In genomic region chr2:111201214-111201613, GRCh38 we compare ENCODE assay signal across 12 cellular contexts.
DNase-seq lines count a peak whose midpoint lies in the region; ATAC-seq, FAIRE-seq and TF ChIP-seq lines count a peak whose summit lies in the region.
"Had no signal": no experiment of that assay in that cellular context is flagged by ENCODE, and none has a peak within 500 bp of the region (broad histone marks: within the 10 kb centered on the region; RNA-seq: fewer than 3 reads in every experiment).

No MANE protein-coding gene starts in this region.

- no peaks in the 10 kb centered on the region for H3F3A ChIP-seq in MM.1S (ENCODE audit: insufficient read depth, low read length)

- H4K20me1 ChIP-seq in K562 (replicated peaks; ENCODE audit: control insufficient read depth, insufficient read depth, low read length) (no peaks in the 10 kb centered on the region; the same call in 1 of the 2 replicates), MM.1S (ENCODE audit: insufficient read depth, low read length) (no peaks in the 10 kb centered on the region)

- peaks cover 17% of the 10 kb centered on the region for H3K27me3 Mint-ChIP-seq in activated T-helper 1 cell treated with anti-CD3 and anti-CD28 coated beads, Interleukin-12 subunit alpha, Interleukin-12 subunit beta, Interleukin-2, Interleukin-4 antibody, amounts not matched to agents 30 ng/mL and 10 ng/mL and 1 ng/mL, durations not matched to agents 14 hours and 24 hours and 36 hours (ENCODE audit: insufficient read depth)

- no peaks in the 10 kb centered on the region for H3K79me2 ChIP-seq in K562 (ENCODE audit: control insufficient read depth, insufficient read depth, low read length)
- H3K79me2 ChIP-seq in MM.1S (ENCODE audit: low read length) = no peaks in the 10 kb centered on the region

- H3K9me3 Mint-ChIP-seq in activated T-helper 1 cell treated with anti-CD3 and anti-CD28 coated beads, Interleukin-12 subunit alpha, Interleukin-12 subunit beta, Interleukin-2, Interleukin-4 antibody, amounts not matched to agents 30 ng/mL and 10 ng/mL and 1 ng/mL, durations not matched to agents 14 hours and 24 hours and 36 hours = no peaks in the 10 kb centered on the region
- H3K9me3 Mint-ChIP-seq: HFFc6 had no signal

- intact Hi-C loops in K562 (cut with micrococcal nuclease) = no loop called here
- intact Hi-C loops in activated T-helper 1 cell treated with anti-CD3 and anti-CD28 coated beads, Interleukin-12 subunit alpha, Interleukin-12 subunit beta, Interleukin-2, Interleukin-4 antibody, amounts not matched to agents 30 ng/mL and 10 ng/mL and 1 ng/mL, durations not matched to agents 14 hours and 24 hours and 36 hours (cut with micrococcal nuclease) = no loop called here

- no peak overlapping the region for H3K27ac ChIP-seq in K562 (ENCODE audit: extremely low read depth, low read depth, low read length)
- no peak overlapping the region for H3K27ac ChIP-seq in effector memory CD4-positive, alpha-beta T cell (ENCODE audit: insufficient read depth, low read length, poor library complexity, severe bottlenecking)
- no peak overlapping the region for H3K27ac ChIP-seq in MM.1S (ENCODE audit: low read length)
- H3K27ac ChIP-seq: psoas muscle had no signal

- H2AFZ ChIP-seq in K562 (ENCODE audit: low read depth, low read length) (no peak overlapping the region), MM.1S (ENCODE audit: low read length) (no peak overlapping the region)

- 64% methylated on average over 4 of the region's 4 CpGs for WGBS in K562 (ENCODE audit: insufficient coverage, low coverage, missing lambda C conversion rate)

- no peak for TF ChIP-seq POLR2A in K562 (conservative IDR thresholded peaks at IDR 0.05)

- no peak for TF ChIP-seq EP300 in K562 (IDR thresholded peaks at IDR 0.05; ENCODE audit: low read length)

- H3K36me3 Mint-ChIP-seq in activated T-helper 1 cell treated with anti-CD3 and anti-CD28 coated beads, Interleukin-12 subunit alpha, Interleukin-12 subunit beta, Interleukin-2, Interleukin-4 antibody, amounts not matched to agents 30 ng/mL and 10 ng/mL and 1 ng/mL, durations not matched to agents 14 hours and 24 hours and 36 hours (ENCODE audit: low read depth) = peaks cover 17% of the 10 kb centered on the region

- in situ Hi-C loops in K562 (cut with MboI) = no loop called here

- H3K4me3 Mint-ChIP-seq in activated T-helper 1 cell treated with anti-CD3 and anti-CD28 coated beads, Interleukin-12 subunit alpha, Interleukin-12 subunit beta, Interleukin-2, Interleukin-4 antibody, amounts not matched to agents 30 ng/mL and 10 ng/mL and 1 ng/mL, durations not matched to agents 14 hours and 24 hours and 36 hours = no peak overlapping the region
- H3K4me3 Mint-ChIP-seq: HFFc6 had no signal

- no peak for TF ChIP-seq RAD21 in K562 (CRISPR knock-in tag; conservative IDR thresholded peaks at IDR 0.05 in 1 of 2, IDR thresholded peaks at IDR 0.05 in 1 of 2)

- TF ChIP-seq CTCF in K562 (IDR thresholded peaks at IDR 0.05 in 2 of 3, conservative IDR thresholded peaks at IDR 0.05 in 1 of 3; ENCODE audit: insufficient read depth in 2 of 3, low read depth in 1 of 3, low read length in 3 of 3) = no peak
- TF ChIP-seq CTCF in MM.1S (IDR thresholded peaks at IDR 0.05; ENCODE audit: low read length) = no peak

- no peaks in the 10 kb centered on the region for H3K9me1 ChIP-seq in K562 (ENCODE audit: control insufficient read depth, insufficient read depth, low read length)

- H3K4me3 ChIP-seq in K562 (no peak overlapping the region), MM.1S (ENCODE audit: low read length) (no peak overlapping the region)
- no peak overlapping the region for H3K4me3 ChIP-seq in effector memory CD4-positive, alpha-beta T cell (ENCODE audit: insufficient read depth, low read depth, low read length, poor library complexity, severe bottlenecking)
- H3K4me3 ChIP-seq: psoas muscle had no signal

- H3K9me2 ChIP-seq in MM.1S (replicated peaks; ENCODE audit: insufficient read depth, low read length) = no peaks in the 10 kb centered on the region

- ATAC-seq in GM19467 (IDR thresholded peaks at IDR 0.05; ENCODE audit: unreplicated experiment) (peak; percentile 69), HG03039 (IDR thresholded peaks at IDR 0.05; ENCODE audit: unreplicated experiment) (peak; percentile 67), K562 (peak; percentile 33; the same call in 2 of the 3 replicates)
- ATAC-seq: psoas muscle had no signal

- H3K27me3 ChIP-seq in K562 (ENCODE audit: control insufficient read depth in 2 of 2, insufficient read depth in 2 of 2, low read length in 2 of 2) (no peaks in the 10 kb centered on the region), MM.1S (replicated peaks; ENCODE audit: insufficient read depth, low read length) (no peaks in the 10 kb centered on the region)
- H3K27me3 ChIP-seq in effector memory CD4-positive, alpha-beta T cell (replicated peaks; ENCODE audit: control insufficient read depth, insufficient read depth, low read length, poor library complexity, severe bottlenecking) = no peaks in the 10 kb centered on the region

- FAIRE-seq in GM18507 (lab: Jason Lieb, UNC) (peak; percentile 76), K562 (lab: Jason Lieb, UNC) (peak; percentile 29)

- H3K27ac Mint-ChIP-seq in activated T-helper 1 cell treated with anti-CD3 and anti-CD28 coated beads, Interleukin-12 subunit alpha, Interleukin-12 subunit beta, Interleukin-2, Interleukin-4 antibody, amounts not matched to agents 30 ng/mL and 10 ng/mL and 1 ng/mL, durations not matched to agents 14 hours and 24 hours and 36 hours = no peak overlapping the region
- H3K27ac Mint-ChIP-seq: HFFc6 had no signal

- H3K9ac ChIP-seq in K562 (ENCODE audit: insufficient read depth in 1 of 2, low read depth in 2 of 2, low read length in 2 of 2) (no peak overlapping the region), MM.1S (ENCODE audit: low read length) (no peak overlapping the region)

- H3K4me1 Mint-ChIP-seq in activated T-helper 1 cell treated with anti-CD3 and anti-CD28 coated beads, Interleukin-12 subunit alpha, Interleukin-12 subunit beta, Interleukin-2, Interleukin-4 antibody, amounts not matched to agents 30 ng/mL and 10 ng/mL and 1 ng/mL, durations not matched to agents 14 hours and 24 hours and 36 hours (ENCODE audit: low read depth) = peaks cover 27% of the 10 kb centered on the region

- H3K4me1 ChIP-seq in K562 (replicated peaks in 1 of 2; ENCODE audit: control insufficient read depth in 2 of 2, insufficient read depth in 2 of 2, low read length in 2 of 2) (no peaks in the 10 kb centered on the region), MM.1S (ENCODE audit: low read length) (no peaks in the 10 kb centered on the region)
- H3K4me1 ChIP-seq in effector memory CD4-positive, alpha-beta T cell (ENCODE audit: control insufficient read depth, insufficient read depth, low read length, poor library complexity, severe bottlenecking) = no peaks in the 10 kb centered on the region
- H3K4me1 ChIP-seq: psoas muscle had no signal

- no TSS peak for BruUV-seq in K562 (replicated peaks; lab: Mats Ljungman, UMichigan)

- POLR2A ChIA-PET in K562 (lab: Yijun Ruan, JAX) = no interaction called here

- H3K36me3 ChIP-seq in K562 (ENCODE audit: control insufficient read depth, insufficient read depth, low read length) (peaks cover 5% of the 10 kb centered on the region; the same call in 1 of the 3 replicates), MM.1S (replicated peaks; ENCODE audit: insufficient read depth, low read length) (no peaks in the 10 kb centered on the region)
- H3K36me3 ChIP-seq in effector memory CD4-positive, alpha-beta T cell (ENCODE audit: control insufficient read depth, insufficient read depth, low read length) = no peaks in the 10 kb centered on the region

- CTCF ChIA-PET in K562 (lab: Yijun Ruan, JAX; ENCODE audit: low intra/inter-chr PET ratio) = no interaction called here

- H3K4me2 ChIP-seq in K562 (ENCODE audit: insufficient read depth, low read length) = no peak overlapping the region
- no peak overlapping the region for H3K4me2 ChIP-seq in MM.1S (ENCODE audit: low read depth, low read length)

- DNase-seq in GM18507 (ENCODE audit: extremely low spot score, insufficient read length, low read depth) (no peak), K562 (ENCODE audit: extremely low read depth in 1 of 4, low spot score in 3 of 4) (no peak), SHP77 treated with DMSO at 0.1 percent for 48 hours (lab: John Stamatoyannopoulos, UW) (no peak), MM.1S (no peak)
- no peak for DNase-seq in activated T-helper 1 cell treated with anti-CD3 and anti-CD28 coated beads, Interleukin-12 subunit alpha, Interleukin-12 subunit beta, Interleukin-2, Interleukin-4 antibody, amounts not matched to agents 30 ng/mL and 10 ng/mL and 1 ng/mL, durations not matched to agents 14 hours and 24 hours and 36 hours (ENCODE audit: low spot score)
- no peak for DNase-seq in effector memory CD4-positive, alpha-beta T cell
- DNase-seq: activated CD4-positive, alpha-beta T cell treated with anti-CD3 and anti-CD28 coated beads for 48 hours; HFFc6; Karpas-422; psoas muscle had no signal

- H3K9me3 ChIP-seq in K562 (replicated peaks; ENCODE audit: control insufficient read depth, insufficient read depth, low read depth, low read length) (no peaks in the 10 kb centered on the region), MM.1S (replicated peaks; ENCODE audit: insufficient read depth, low read length) (no peaks in the 10 kb centered on the region)
- H3K9me3 ChIP-seq in effector memory CD4-positive, alpha-beta T cell (ENCODE audit: control insufficient read depth, low read length) = no peaks in the 10 kb centered on the region
- H3K9me3 ChIP-seq: psoas muscle had no signal

TF ChIP-seq in K562, 482 proteins besides CTCF, POLR2A, EP300 and RAD21 (continues in another document):
- no peak for TF ChIP-seq IFI16 (CRISPR knock-in tag; IDR thresholded peaks at IDR 0.05)
